29 cellular contexts compared by ENCODE assay signal in genomic region chr2:24110660-24111303, GRCh38. TPM values are rescaled to one million over a fixed set of nuclear protein-coding genes. Genes with fewer than 3 reads are reported as not detected.
A peak's percentile ranks its signal among the peaks of the same experiment; 100 is the strongest.
DNase-seq lines count a peak whose midpoint lies in the region; ATAC-seq, FAIRE-seq and TF ChIP-seq lines count a peak whose summit lies in the region.
"Had no signal": no experiment of that assay in that cellular context is flagged by ENCODE, and none has a peak within 500 bp of the region (broad histone marks: within the 10 kb centered on the region; RNA-seq: fewer than 3 reads in every experiment).

No MANE protein-coding gene starts in this region.

- H4K20me1 ChIP-seq in HepG2 (ENCODE audit: insufficient read depth, low read length) (no peaks in the 10 kb centered on the region), astrocyte (ENCODE audit: insufficient read depth, low read length) (no peaks in the 10 kb centered on the region)

- H3K4me3 ChIP-seq in HepG2 (replicated peaks in 1 of 3; ENCODE audit: insufficient read depth in 1 of 3, low read depth in 2 of 3, low read length in 3 of 3) (no peak overlapping the region), right lobe of liver (no peak overlapping the region), astrocyte (ENCODE audit: insufficient read depth, low read depth, low read length) (no peak overlapping the region), right cardiac atrium (ENCODE audit: low read length) (no peak overlapping the region)
- H3K4me3 ChIP-seq: colonic mucosa, esophagus muscularis mucosa, gastroesophageal sphincter, mucosa of descending colon, upper lobe of left lung had no signal

- H3K36me3 ChIP-seq in HepG2 (replicated peaks in 1 of 2; ENCODE audit: control insufficient read depth in 1 of 2, insufficient read depth in 2 of 2, low read length in 2 of 2) (no peaks in the 10 kb centered on the region), right lobe of liver (no peaks in the 10 kb centered on the region), astrocyte (ENCODE audit: insufficient read depth, low read length) (no peaks in the 10 kb centered on the region)
- H3K36me3 ChIP-seq: BE2C, colonic mucosa, upper lobe of left lung had no signal

- peaks cover 10% of the 10 kb centered on the region for H3K36me3 Mint-ChIP-seq in astrocyte (ENCODE audit: low read depth, unreplicated experiment)

- no TSS peak for BruUV-seq in HepG2 (replicated peaks; lab: Mats Ljungman, UMichigan)

- FAIRE-seq in HepG2 (lab: Jason Lieb, UNC) (no peak), astrocyte (lab: Jason Lieb, UNC) (no peak)

- H3K4me2 ChIP-seq in HepG2 (ENCODE audit: low read depth, low read length) (no peak overlapping the region), astrocyte (ENCODE audit: low read length) (no peak overlapping the region)

- TF ChIP-seq POLR2A in HepG2 (IDR thresholded peaks at IDR 0.05; ENCODE audit: insufficient read depth in 1 of 2, low read depth in 2 of 2, low read length in 2 of 2): no peak
- no peak for TF ChIP-seq POLR2A in right lobe of liver (IDR thresholded peaks at IDR 0.05)

- ATAC-seq in HepG2 (peak; percentile 24), right lobe of liver (no peak), right cardiac atrium (no peak), HG02884 (IDR thresholded peaks at IDR 0.05; ENCODE audit: unreplicated experiment) (no peak), HG02588 (IDR thresholded peaks at IDR 0.05; ENCODE audit: unreplicated experiment) (no peak)
- ATAC-seq: activated CD4-positive, alpha-beta T cell treated with anti-CD3 and anti-CD28 coated beads for 36 hours; gastroesophageal sphincter; mucosa of descending colon had no signal

- no peak overlapping the region for H3K4me3 Mint-ChIP-seq in astrocyte (ENCODE audit: unreplicated experiment)
- H3K4me3 Mint-ChIP-seq: activated CD4-positive, alpha-beta T cell treated with anti-CD3 and anti-CD28 coated beads for 36 hours; activated T-cell treated with anti-CD3 and anti-CD28 coated beads, Interleukin-2, amount 50 U/mL, for 24 hours; brain; neural crest cell had no signal

- H3K27ac ChIP-seq in HepG2 (ENCODE audit: extremely low read length, insufficient read depth, low read length): no peak overlapping the region
- no peak overlapping the region for H3K27ac ChIP-seq in right lobe of liver
- no peak overlapping the region for H3K27ac ChIP-seq in astrocyte (ENCODE audit: low read depth, low read length)
- H3K27ac ChIP-seq in right cardiac atrium (ENCODE audit: low read length): peak overlapping the region; percentile 83
- H3K27ac ChIP-seq: colonic mucosa, esophagus muscularis mucosa, gastroesophageal sphincter, upper lobe of left lung had no signal

- intact Hi-C loops in HepG2 (cut with micrococcal nuclease; ENCODE audit: unreplicated experiment) (no loop called here), right lobe of liver (cut with DNase I) (no loop called here), right cardiac atrium (cut with DNase I) (no loop called here)

- H3K9me3 Mint-ChIP-seq in astrocyte (ENCODE audit: unreplicated experiment): peaks cover 43% of the 10 kb centered on the region

- no peaks in the 10 kb centered on the region for H3K27me3 Mint-ChIP-seq in astrocyte (ENCODE audit: low read depth, unreplicated experiment)
- H3K27me3 Mint-ChIP-seq: activated CD4-positive, alpha-beta T cell treated with anti-CD3 and anti-CD28 coated beads for 36 hours; activated T-cell treated with anti-CD3 and anti-CD28 coated beads, Interleukin-2, amount 50 U/mL, for 24 hours; brain had no signal

- peaks cover 26% of the 10 kb centered on the region for H3K4me1 ChIP-seq in HepG2 (ENCODE audit: insufficient read depth, low read length)
- peaks cover 0 to 3% (median 0%) of the 10 kb centered on the region in 4 donors for H3K4me1 ChIP-seq in right lobe of liver
- H3K4me1 ChIP-seq in astrocyte (ENCODE audit: insufficient read depth, low read length): peaks cover 9% of the 10 kb centered on the region
- no peaks in the 10 kb centered on the region for H3K4me1 ChIP-seq in right cardiac atrium (ENCODE audit: control insufficient read depth, insufficient read depth, low read length)
- H3K4me1 ChIP-seq: BE2C, colonic mucosa, esophagus muscularis mucosa, gastroesophageal sphincter had no signal

- TF ChIP-seq RAD21 in HepG2 (CRISPR knock-in tag; IDR thresholded peaks at IDR 0.05): no peak

- no peaks in the 10 kb centered on the region for H3K79me2 ChIP-seq in HepG2 (ENCODE audit: insufficient read depth, low read length)
- H3K79me2 ChIP-seq in astrocyte (ENCODE audit: insufficient read depth, low read length): no peaks in the 10 kb centered on the region

- CTCF ChIA-PET in HepG2 (lab: Yijun Ruan, JAX; ENCODE audit: low intra/inter-chr PET ratio, low total read pairs): no interaction called here

- in situ Hi-C loops in HepG2 (cut with HindIII; ENCODE audit: extremely low pct_ligation_motif_present, low pct_unique_long_range_greater_than_20kb): no loop called here

- H3K9me3 ChIP-seq in HepG2 (ENCODE audit: low read length) (peaks cover 15% of the 10 kb centered on the region), right lobe of liver (no peaks in the 10 kb centered on the region), astrocyte (ENCODE audit: insufficient read depth, low read depth, low read length) (peaks cover 3% of the 10 kb centered on the region), right cardiac atrium (ENCODE audit: control insufficient read depth, low read length) (no peaks in the 10 kb centered on the region)
- H3K9me3 ChIP-seq: BE2C, colonic mucosa, esophagus muscularis mucosa had no signal

- no peak overlapping the region for H3K9ac ChIP-seq in HepG2 (ENCODE audit: insufficient read depth, low read depth, low read length)
- no peak overlapping the region for H3K9ac ChIP-seq in astrocyte (ENCODE audit: low read length)

- TF ChIP-seq EP300 in HepG2 (IDR thresholded peaks at IDR 0.05; ENCODE audit: low read depth in 2 of 2, low read length in 2 of 2): no peak
- TF ChIP-seq EP300 in HepG2 (CRISPR knock-in tag; IDR thresholded peaks at IDR 0.05; ENCODE audit: borderline replicate concordance): no peak

- H3K27ac Mint-ChIP-seq in astrocyte (ENCODE audit: unreplicated experiment): peak overlapping the region; percentile 96
- H3K27ac Mint-ChIP-seq: activated CD4-positive, alpha-beta T cell treated with anti-CD3 and anti-CD28 coated beads for 36 hours; activated T-cell treated with anti-CD3 and anti-CD28 coated beads, Interleukin-2, amount 50 U/mL, for 24 hours; brain had no signal

- H3K27me3 ChIP-seq in HepG2 (ENCODE audit: control insufficient read depth in 1 of 2, insufficient read depth in 2 of 2, low read length in 2 of 2) (no peaks in the 10 kb centered on the region), right lobe of liver (no peaks in the 10 kb centered on the region), astrocyte (ENCODE audit: insufficient read depth, low read length) (no peaks in the 10 kb centered on the region), right cardiac atrium (ENCODE audit: control insufficient read depth, insufficient read depth) (no peaks in the 10 kb centered on the region)
- H3K27me3 ChIP-seq: BE2C, colonic mucosa, esophagus muscularis mucosa, gastroesophageal sphincter, upper lobe of left lung had no signal

- H2AFZ ChIP-seq in HepG2 (ENCODE audit: low read length) (no peak overlapping the region), astrocyte (ENCODE audit: low read depth, low read length) (no peak overlapping the region)

- TF ChIP-seq CTCF in HepG2 (CRISPR knock-in tag; IDR thresholded peaks at IDR 0.05) (no peak), right lobe of liver (IDR thresholded peaks at IDR 0.05) (no peak), astrocyte (IDR thresholded peaks at IDR 0.05; ENCODE audit: insufficient read depth, low read depth, low read length) (no peak)

- POLR2A ChIA-PET in HepG2 (lab: Yijun Ruan, JAX): interaction anchor here (1.7 to 1.8 kb wide), 2 partner anchors 12 to 27 kb away, joined by 5 to 7 read pairs; partner anchors contain the start of gene PFN4

- DNase-seq in HepG2 (ENCODE audit: low spot score) (no peak), right lobe of liver (no peak), astrocyte (ENCODE audit: low read depth) (no peak), right cardiac atrium (no peak), DMS 273 treated with DMSO at 0.1 percent for 48 hours (lab: John Stamatoyannopoulos, UW) (no peak)
- DNase-seq in stimulated activated CD4-positive, alpha-beta T cell treated with anti-CD3 and anti-CD28 coated beads, Interleukin-2, amount 100 ng/mL, for 24 hours: no peak
- DNase-seq: activated CD4-positive, alpha-beta T cell treated with anti-CD3 and anti-CD28 coated beads for 36 hours; activated T-cell treated with anti-CD3 and anti-CD28 coated beads, Interleukin-2, amount 50 U/mL, for 24 hours; BE2C; colonic mucosa; DMS79 treated with DMSO at 0.1 percent for 48 hours; effector memory CD4-positive, alpha-beta T cell; H7; hypothalamus; mucosa of descending colon; NCI-H1105 treated with DMSO at 0.1 percent for 48 hours; NCI-H2029; NCI-H774; posterior cingulate gyrus; SIG-M5; stimulated activated CD8-positive, alpha-beta memory T cell treated with anti-CD3 and anti-CD28 coated beads, Interleukin-4, amount 100 ng/mL, for 48 hours; upper lobe of left lung had no signal

- peaks cover 15% of the 10 kb centered on the region for H3K4me1 Mint-ChIP-seq in astrocyte (ENCODE audit: low read depth, unreplicated experiment)
- H3K4me1 Mint-ChIP-seq: activated CD4-positive, alpha-beta T cell treated with anti-CD3 and anti-CD28 coated beads for 36 hours; brain; neural crest cell had no signal

- 45% methylated on average over 7 of the region's 7 CpGs for WGBS in HepG2 (ENCODE audit: low lambda C conversion rate)
- 67% methylated on average over 5 of the region's 7 CpGs for WGBS in right lobe of liver (ENCODE audit: insufficient coverage, low coverage, low lambda C conversion rate, missing lambda C conversion rate)
- WGBS in right cardiac atrium: 82% methylated on average over 7 of the region's 7 CpGs

RNA-seq across cellular contexts. Expression of gene PFN4, which starts 12.4 kb away (rescaled TPM):
- total RNA-seq in HepG2 (2016; rRNA removed; fragmentation: Illumina TruSeq; extraction: Trizol) (0.20 TPM in 1 of 2 replicates, not detected in the other), right lobe of liver (under 1 TPM in 4 of 6 experiments, not detected in 2; 0.22 to 0.66 (median 0.30) TPM), astrocyte (0.48 and 0.64 TPM in 2 replicates), right cardiac atrium (1 to 10 TPM in 2 of 4 donors, under 1 TPM in 1, not detected in 1; 0.83 to 1.7 (median 1.3) TPM)
- 0.30 TPM in 1 of 2 replicates, not detected in the other for total RNA-seq in HepG2 (2016; cell fraction: cytosol; rRNA removed; fragmentation: Illumina TruSeq; extraction: Trizol; ENCODE audit: low read depth)
- total RNA-seq in HepG2 (2016; cell fraction: insoluble cytoplasmic fraction; rRNA removed; fragmentation: Illumina TruSeq; extraction: Trizol): 0.27 TPM in 1 of 2 replicates, not detected in the other
- not detected in 2 replicates for total RNA-seq in HepG2 (2016; cell fraction: membrane; rRNA removed; fragmentation: Illumina TruSeq; extraction: Trizol)
- not detected in 2 replicates for total RNA-seq in HepG2 (2016; cell fraction: nucleus; rRNA removed; fragmentation: Illumina TruSeq; extraction: Trizol)
- polyA plus RNA-seq in HepG2 (2011; rRNA removed) (0.12 TPM in 1 of 2 replicates, not detected in the other), right cardiac atrium (2.8 TPM)
- not detected in 2 replicates for polyA plus RNA-seq in HepG2 (2011; cell fraction: cytosol; rRNA removed)
- polyA plus RNA-seq in HepG2 (2011; cell fraction: nucleus; rRNA removed): not detected in 2 replicates
- polyA plus RNA-seq in HepG2 (2012): not detected in 2 replicates
- 0.29 TPM in 1 of 2 replicates, not detected in the other for polyA plus RNA-seq in HepG2 (2016; cell fraction: cytosol; fragmentation: Illumina TruSeq; extraction: Trizol; ENCODE audit: low read depth)
- polyA plus RNA-seq in HepG2 (2016; cell fraction: insoluble cytoplasmic fraction; fragmentation: Illumina TruSeq; extraction: Trizol; ENCODE audit: low read depth): not detected in 2 replicates
- not detected in 2 replicates for polyA plus RNA-seq in HepG2 (2016; cell fraction: membrane; fragmentation: Illumina TruSeq; extraction: Trizol; ENCODE audit: low read depth)
- not detected in 2 replicates for polyA plus RNA-seq in HepG2 (2016; cell fraction: nucleus; fragmentation: Illumina TruSeq; extraction: Trizol; ENCODE audit: insufficient read depth, low read depth)
- not detected in 2 replicates for polyA minus RNA-seq in HepG2 (2011; rRNA and poly(A)+ RNA removed; ENCODE audit: low replicate concordance)
- not detected in 2 replicates for polyA minus RNA-seq in HepG2 (2011; cell fraction: cytosol; rRNA and poly(A)+ RNA removed)
- not detected in 2 replicates for polyA minus RNA-seq in HepG2 (2011; cell fraction: nucleus; rRNA and poly(A)+ RNA removed)
- total RNA-seq: H7; mucosa of descending colon; T-helper 1 cell treated with Interleukin-12 subunit alpha and Interleukin-12 subunit beta and Interleukin-4 antibody, amounts not matched to agents 30 ng/mL and 1 ng/mL, for 36 hours had no signal

RNA-seq across cellular contexts. Expression of gene FAM228B, which starts 12.5 kb away (rescaled TPM):
- total RNA-seq in HepG2 (2016; rRNA removed; fragmentation: Illumina TruSeq; extraction: Trizol) (0.45 and 1.1 TPM in 2 replicates), right lobe of liver (1 to 10 TPM; 2.8 to 4.6 (median 3.7) TPM), astrocyte (9.7 and 10.4 TPM in 2 replicates), right cardiac atrium (10 to 100 TPM; 50.1 to 69.0 (median 58.9) TPM)
- total RNA-seq in HepG2 (2016; cell fraction: cytosol; rRNA removed; fragmentation: Illumina TruSeq; extraction: Trizol; ENCODE audit: low read depth): 2.2 and 2.7 TPM in 2 replicates
- total RNA-seq in HepG2 (2016; cell fraction: insoluble cytoplasmic fraction; rRNA removed; fragmentation: Illumina TruSeq; extraction: Trizol): 0.54 and 1.5 TPM in 2 replicates
- 1.1 and 1.2 TPM in 2 replicates for total RNA-seq in HepG2 (2016; cell fraction: membrane; rRNA removed; fragmentation: Illumina TruSeq; extraction: Trizol)
- 1.8 and 2.0 TPM in 2 replicates for total RNA-seq in HepG2 (2016; cell fraction: nucleus; rRNA removed; fragmentation: Illumina TruSeq; extraction: Trizol)
- polyA plus RNA-seq in HepG2 (2011; rRNA removed) (0.79 and 0.99 TPM in 2 replicates), right cardiac atrium (37.9 TPM)
- polyA plus RNA-seq in HepG2 (2011; cell fraction: cytosol; rRNA removed): 0.25 and 0.60 TPM in 2 replicates
- polyA plus RNA-seq in HepG2 (2011; cell fraction: nucleus; rRNA removed): 0.92 and 1.5 TPM in 2 replicates
- 2.7 and 3.0 TPM in 2 replicates for polyA plus RNA-seq in HepG2 (2012)
- polyA plus RNA-seq in HepG2 (2016; cell fraction: cytosol; fragmentation: Illumina TruSeq; extraction: Trizol; ENCODE audit: low read depth): 0.25 and 0.80 TPM in 2 replicates
- 0.59 and 0.74 TPM in 2 replicates for polyA plus RNA-seq in HepG2 (2016; cell fraction: insoluble cytoplasmic fraction; fragmentation: Illumina TruSeq; extraction: Trizol; ENCODE audit: low read depth)
- 0.38 TPM in 2 replicates for polyA plus RNA-seq in HepG2 (2016; cell fraction: membrane; fragmentation: Illumina TruSeq; extraction: Trizol; ENCODE audit: low read depth)
- polyA plus RNA-seq in HepG2 (2016; cell fraction: nucleus; fragmentation: Illumina TruSeq; extraction: Trizol; ENCODE audit: insufficient read depth, low read depth): 1.7 and 1.9 TPM in 2 replicates
- polyA minus RNA-seq in HepG2 (2011; rRNA and poly(A)+ RNA removed; ENCODE audit: low replicate concordance): 1.3 and 1.4 TPM in 2 replicates
- polyA minus RNA-seq in HepG2 (2011; cell fraction: cytosol; rRNA and poly(A)+ RNA removed): 0.70 and 0.99 TPM in 2 replicates
- 1.9 and 2.2 TPM in 2 replicates for polyA minus RNA-seq in HepG2 (2011; cell fraction: nucleus; rRNA and poly(A)+ RNA removed)

RNA-seq across cellular contexts. Expression of gene TP53I3, which starts 26.1 kb away (rescaled TPM):
- total RNA-seq in HepG2 (2016; rRNA removed; fragmentation: Illumina TruSeq; extraction: Trizol): 44.1 and 48.2 TPM in 2 replicates
- total RNA-seq in HepG2 (2016; cell fraction: cytosol; rRNA removed; fragmentation: Illumina TruSeq; extraction: Trizol; ENCODE audit: low read depth): 20.7 and 22.2 TPM in 2 replicates
- total RNA-seq in HepG2 (2016; cell fraction: insoluble cytoplasmic fraction; rRNA removed; fragmentation: Illumina TruSeq; extraction: Trizol): 42.9 and 49.7 TPM in 2 replicates
- 24.0 and 30.6 TPM in 2 replicates for total RNA-seq in HepG2 (2016; cell fraction: membrane; rRNA removed; fragmentation: Illumina TruSeq; extraction: Trizol)
- 28.3 and 28.4 TPM in 2 replicates for total RNA-seq in HepG2 (2016; cell fraction: nucleus; rRNA removed; fragmentation: Illumina TruSeq; extraction: Trizol)
- 24.6 and 25.0 TPM in 2 replicates for polyA plus RNA-seq in HepG2 (2011; rRNA removed)
- polyA plus RNA-seq in HepG2 (2011; cell fraction: cytosol; rRNA removed): 21.0 and 30.0 TPM in 2 replicates
- 49.6 and 56.9 TPM in 2 replicates for polyA plus RNA-seq in HepG2 (2011; cell fraction: nucleus; rRNA removed)
- polyA plus RNA-seq in HepG2 (2012): 12.6 and 13.5 TPM in 2 replicates
- polyA plus RNA-seq in HepG2 (2016; cell fraction: cytosol; fragmentation: Illumina TruSeq; extraction: Trizol; ENCODE audit: low read depth): 21.7 and 25.2 TPM in 2 replicates
- 42.5 and 45.3 TPM in 2 replicates for polyA plus RNA-seq in HepG2 (2016; cell fraction: insoluble cytoplasmic fraction; fragmentation: Illumina TruSeq; extraction: Trizol; ENCODE audit: low read depth)
- polyA plus RNA-seq in HepG2 (2016; cell fraction: membrane; fragmentation: Illumina TruSeq; extraction: Trizol; ENCODE audit: low read depth): 19.9 and 20.6 TPM in 2 replicates
- polyA plus RNA-seq in HepG2 (2016; cell fraction: nucleus; fragmentation: Illumina TruSeq; extraction: Trizol; ENCODE audit: insufficient read depth, low read depth): 57.4 and 58.7 TPM in 2 replicates
- 28.4 and 29.9 TPM in 2 replicates for polyA minus RNA-seq in HepG2 (2011; rRNA and poly(A)+ RNA removed; ENCODE audit: low replicate concordance)
- polyA minus RNA-seq in HepG2 (2011; cell fraction: cytosol; rRNA and poly(A)+ RNA removed): 7.3 and 10.7 TPM in 2 replicates
- polyA minus RNA-seq in HepG2 (2011; cell fraction: nucleus; rRNA and poly(A)+ RNA removed): 11.7 and 12.7 TPM in 2 replicates
- 10 to 100 TPM in 3 of 6 experiments, 1 to 10 TPM in 3; 5.2 to 20.4 (median 9.6) TPM for total RNA-seq in right lobe of liver
- total RNA-seq in astrocyte: 83.6 and 93.2 TPM in 2 replicates
- total RNA-seq in right cardiac atrium: 1 to 10 TPM; 6.0 to 9.7 (median 7.3) TPM
- polyA plus RNA-seq in right cardiac atrium: 13.1 TPM

RNA-seq across cellular contexts. Expression of gene SF3B6, which starts 34.7 kb away (rescaled TPM):
- 182 and 254 TPM in 2 replicates for total RNA-seq in HepG2 (2016; rRNA removed; fragmentation: Illumina TruSeq; extraction: Trizol)
- 45.9 and 48.0 TPM in 2 replicates for total RNA-seq in HepG2 (2016; cell fraction: cytosol; rRNA removed; fragmentation: Illumina TruSeq; extraction: Trizol; ENCODE audit: low read depth)
- total RNA-seq in HepG2 (2016; cell fraction: insoluble cytoplasmic fraction; rRNA removed; fragmentation: Illumina TruSeq; extraction: Trizol): 184 and 279 TPM in 2 replicates
- 58.5 and 66.4 TPM in 2 replicates for total RNA-seq in HepG2 (2016; cell fraction: membrane; rRNA removed; fragmentation: Illumina TruSeq; extraction: Trizol)
- total RNA-seq in HepG2 (2016; cell fraction: nucleus; rRNA removed; fragmentation: Illumina TruSeq; extraction: Trizol): 61.8 and 72.9 TPM in 2 replicates
- polyA plus RNA-seq in HepG2 (2011; rRNA removed): 140 and 177 TPM in 2 replicates
- polyA plus RNA-seq in HepG2 (2011; cell fraction: cytosol; rRNA removed): 101 and 135 TPM in 2 replicates
- polyA plus RNA-seq in HepG2 (2011; cell fraction: nucleus; rRNA removed): 24.9 and 35.7 TPM in 2 replicates
- 159 and 167 TPM in 2 replicates for polyA plus RNA-seq in HepG2 (2012)
- 35.5 and 45.7 TPM in 2 replicates for polyA plus RNA-seq in HepG2 (2016; cell fraction: cytosol; fragmentation: Illumina TruSeq; extraction: Trizol; ENCODE audit: low read depth)
- 279 and 313 TPM in 2 replicates for polyA plus RNA-seq in HepG2 (2016; cell fraction: insoluble cytoplasmic fraction; fragmentation: Illumina TruSeq; extraction: Trizol; ENCODE audit: low read depth)
- polyA plus RNA-seq in HepG2 (2016; cell fraction: membrane; fragmentation: Illumina TruSeq; extraction: Trizol; ENCODE audit: low read depth): 54.3 and 63.6 TPM in 2 replicates
- 127 TPM in 2 replicates for polyA plus RNA-seq in HepG2 (2016; cell fraction: nucleus; fragmentation: Illumina TruSeq; extraction: Trizol; ENCODE audit: insufficient read depth, low read depth)
- 17.1 and 27.0 TPM in 2 replicates for polyA minus RNA-seq in HepG2 (2011; rRNA and poly(A)+ RNA removed; ENCODE audit: low replicate concordance)
- polyA minus RNA-seq in HepG2 (2011; cell fraction: cytosol; rRNA and poly(A)+ RNA removed): 30.5 and 35.6 TPM in 2 replicates
- 21.8 and 26.1 TPM in 2 replicates for polyA minus RNA-seq in HepG2 (2011; cell fraction: nucleus; rRNA and poly(A)+ RNA removed)
- 10 to 100 TPM; 32.7 to 70.8 (median 40.3) TPM for total RNA-seq in right lobe of liver
- total RNA-seq in astrocyte: 105 and 106 TPM in 2 replicates
- total RNA-seq in right cardiac atrium: 10 to 100 TPM; 54.7 to 59.2 (median 58.3) TPM
- polyA plus RNA-seq in right cardiac atrium: 101 TPM
